ENCODE assay signal across 8 cellular contexts in the genomic region with DNA sequence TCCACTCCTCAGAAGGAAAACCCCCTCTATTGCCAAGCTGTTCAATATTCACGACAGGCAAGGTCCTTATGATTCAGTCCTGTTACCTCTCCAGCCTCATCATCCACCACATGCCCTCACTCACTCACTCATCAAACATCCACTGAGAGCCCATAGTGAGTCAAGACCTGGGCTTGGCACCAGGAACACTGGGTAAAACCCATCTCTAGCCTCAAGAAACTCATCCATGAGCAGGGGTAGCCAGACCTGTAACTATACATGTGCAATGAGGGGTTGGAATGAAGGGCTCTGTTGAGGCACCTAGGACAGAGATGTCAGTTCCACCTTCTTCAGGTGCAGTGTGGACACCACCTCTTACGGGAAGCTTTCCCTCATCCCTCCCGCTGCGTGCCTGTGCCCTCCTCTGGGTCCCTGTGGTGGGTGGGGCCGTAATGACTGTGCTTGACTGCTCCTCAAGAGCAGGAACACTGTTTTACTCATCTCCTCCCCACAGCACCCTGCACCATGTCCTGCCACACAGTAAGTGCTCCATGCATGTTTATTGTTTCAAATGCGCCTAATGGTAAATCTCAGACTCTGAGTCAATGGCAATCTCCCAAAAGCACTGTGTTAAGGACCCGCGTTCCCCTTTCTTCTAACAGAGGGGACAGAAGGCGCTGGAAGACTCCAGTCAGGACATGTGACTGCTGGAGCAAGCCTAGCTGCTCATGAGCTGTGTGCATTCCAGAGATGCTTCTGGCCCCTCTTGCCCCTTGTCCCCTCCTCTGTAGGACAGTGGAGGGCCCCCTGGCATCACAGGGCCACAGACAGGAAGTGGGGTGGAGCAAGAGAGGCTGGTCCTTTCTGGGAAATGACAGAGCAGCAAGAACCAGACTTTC.
DNase-seq lines count a peak whose midpoint lies in the region; ATAC-seq and TF ChIP-seq lines count a peak whose summit lies in the region.

No MANE protein-coding gene starts in this region.

- H3K9me3 ChIP-seq in HCT116 (ENCODE audit: control insufficient read depth in 1 of 2, insufficient read depth in 1 of 2, low read depth in 1 of 2, low read length in 2 of 2) (peaks cover 0 to 6% of the 10 kb centered on the region in 2 experiments; a peak in 1 of 4 replicates), subcutaneous abdominal adipose tissue (ENCODE audit: control insufficient read depth in 5 of 5, low read length in 5 of 5) (peaks cover 0 to 2% (median 0%) of the 10 kb centered on the region in 5 donors)

- H3K36me3 ChIP-seq in HCT116 (ENCODE audit: control insufficient read depth in 1 of 2, insufficient read depth in 2 of 2, low read length in 2 of 2), result peaks cover 0 to 13% of the 10 kb centered on the region in 2 experiments; a peak in 1 of 4 replicates
- H3K36me3 ChIP-seq in subcutaneous abdominal adipose tissue (ENCODE audit: control insufficient read depth in 5 of 5, insufficient read depth in 5 of 5, low read length in 5 of 5), result no peaks in the 10 kb centered on the region

- no peak overlapping the region for H2AFZ ChIP-seq in HCT116 (ENCODE audit: low read depth, low read length, poor library complexity, severe bottlenecking)

- TF ChIP-seq CTCF in HCT116 (IDR thresholded peaks at IDR 0.05 in 2 of 3, conservative IDR thresholded peaks at IDR 0.05 in 1 of 3; ENCODE audit: borderline replicate concordance in 1 of 3, insufficient read depth in 1 of 3, low read depth in 2 of 3, low read length in 2 of 3), result no peak

- H3K9me2 ChIP-seq in HCT116 (ENCODE audit: insufficient read depth), result no peaks in the 10 kb centered on the region

- POLR2A ChIA-PET in HCT116 (lab: Charles Lee), result interaction anchor here (0.8 kb wide), 1 partner anchor 10 kb away, joined by 4 read pairs; no protein-coding TSS in a partner anchor

- RAD21 ChIA-PET in HCT116 (lab: Charles Lee; ENCODE audit: low non-redundant PET in 1 of 2, low total read pairs in 2 of 2, uncharacterized antibody in 2 of 2, unreplicated experiment in 2 of 2), result interaction anchor here in 1 of 2 experiments (1.8 kb wide), 1 partner anchor 37 kb away, joined by 5 read pairs; no protein-coding TSS in a partner anchor

- H3K4me1 ChIP-seq in HCT116 (ENCODE audit: control insufficient read depth in 1 of 2, insufficient read depth in 2 of 2, low read length in 2 of 2), result peaks cover 45 to 61% of the 10 kb centered on the region in 2 experiments
- H3K4me1 ChIP-seq in subcutaneous abdominal adipose tissue (ENCODE audit: control insufficient read depth in 5 of 5, insufficient read depth in 5 of 5, low read length in 5 of 5), result peaks cover 4 to 42% (median 37%) of the 10 kb centered on the region in 5 donors

- peak overlapping the region; percentile 86 for H3K4me2 ChIP-seq in HCT116 (ENCODE audit: low read length)

- ATAC-seq in HCT116, result peak; percentile 62

- CTCF ChIA-PET in HCT116 (lab: Charles Lee), result no interaction called here

- TF ChIP-seq POLR2A in HCT116 (IDR thresholded peaks at IDR 0.05; ENCODE audit: borderline replicate concordance, extremely low read depth, insufficient read depth, insufficient read length), result no peak

- H4K20me1 ChIP-seq in HCT116 (ENCODE audit: insufficient read depth), result no peaks in the 10 kb centered on the region

- H3K27me3 ChIP-seq in HCT116 (ENCODE audit: insufficient read depth, low read length) (no peaks in the 10 kb centered on the region), subcutaneous abdominal adipose tissue (ENCODE audit: control insufficient read depth in 5 of 5, insufficient read depth in 4 of 5, low read length in 5 of 5) (no peaks in the 10 kb centered on the region)

- H3K4me3 ChIP-seq in HCT116 (replicated peaks in 1 of 2; ENCODE audit: low read depth in 1 of 2, low read length in 2 of 2) (peak overlapping the region in 1 of 2 experiments; percentile 47; a peak in 2 of 4 replicates), subcutaneous abdominal adipose tissue (ENCODE audit: low read depth in 1 of 5, low read length in 5 of 5) (no peak overlapping the region)

- DNase-seq in EH (ENCODE audit: low read depth), result peak; percentile 94
- peak; percentile 61 for DNase-seq in HCT116 (ENCODE audit: low read depth, low spot score)
- peak; percentile 26 for DNase-seq in activated CD8-positive, alpha-beta memory T cell treated with anti-CD3 and anti-CD28 coated beads, Interleukin-2, amount 50 U/mL, for 24 hours (ENCODE audit: extremely low read depth)
- peak; percentile 83 for DNase-seq in hepatic stellate cell (ENCODE audit: low spot score)
- DNase-seq in RPMI8226, result no peak
- no peak for DNase-seq in NCI-H446 (lab: John Stamatoyannopoulos, UW)
- DNase-seq in NCI-H1930 (lab: John Stamatoyannopoulos, UW), result no peak

- no TSS peak for BruUV-seq in HCT116 (replicated peaks; lab: Mats Ljungman, UMichigan)

- H3K79me2 ChIP-seq in HCT116 (ENCODE audit: insufficient read depth, low read length), result peaks cover 23% of the 10 kb centered on the region; the same call in 1 of the 2 replicates

- H3K27ac ChIP-seq in HCT116 (ENCODE audit: low read depth, low read length), result peak overlapping the region; percentile 87
- peak overlapping the region; percentile 82 for H3K27ac ChIP-seq in subcutaneous abdominal adipose tissue (ENCODE audit: low read depth, low read length)

- peak overlapping the region; percentile 71 for H3K9ac ChIP-seq in HCT116 (ENCODE audit: low read length)
- no peak overlapping the region for H3K9ac ChIP-seq in subcutaneous abdominal adipose tissue (ENCODE audit: low read length in 5 of 5)

- intact Hi-C loops in HCT116 (cut with micrococcal nuclease), result loop anchor here (2.0 to 5.0 kb wide), 2 partner anchors 50 to 88 kb away; no protein-coding TSS in a partner anchor

- no peak for TF ChIP-seq RAD21 in HCT116 (IDR thresholded peaks at IDR 0.05; ENCODE audit: low read depth)

TF ChIP-seq in HCT116, 20 proteins besides CTCF, POLR2A, EP300 and RAD21 (continues in another document):
- TF ChIP-seq, protein P1, sequence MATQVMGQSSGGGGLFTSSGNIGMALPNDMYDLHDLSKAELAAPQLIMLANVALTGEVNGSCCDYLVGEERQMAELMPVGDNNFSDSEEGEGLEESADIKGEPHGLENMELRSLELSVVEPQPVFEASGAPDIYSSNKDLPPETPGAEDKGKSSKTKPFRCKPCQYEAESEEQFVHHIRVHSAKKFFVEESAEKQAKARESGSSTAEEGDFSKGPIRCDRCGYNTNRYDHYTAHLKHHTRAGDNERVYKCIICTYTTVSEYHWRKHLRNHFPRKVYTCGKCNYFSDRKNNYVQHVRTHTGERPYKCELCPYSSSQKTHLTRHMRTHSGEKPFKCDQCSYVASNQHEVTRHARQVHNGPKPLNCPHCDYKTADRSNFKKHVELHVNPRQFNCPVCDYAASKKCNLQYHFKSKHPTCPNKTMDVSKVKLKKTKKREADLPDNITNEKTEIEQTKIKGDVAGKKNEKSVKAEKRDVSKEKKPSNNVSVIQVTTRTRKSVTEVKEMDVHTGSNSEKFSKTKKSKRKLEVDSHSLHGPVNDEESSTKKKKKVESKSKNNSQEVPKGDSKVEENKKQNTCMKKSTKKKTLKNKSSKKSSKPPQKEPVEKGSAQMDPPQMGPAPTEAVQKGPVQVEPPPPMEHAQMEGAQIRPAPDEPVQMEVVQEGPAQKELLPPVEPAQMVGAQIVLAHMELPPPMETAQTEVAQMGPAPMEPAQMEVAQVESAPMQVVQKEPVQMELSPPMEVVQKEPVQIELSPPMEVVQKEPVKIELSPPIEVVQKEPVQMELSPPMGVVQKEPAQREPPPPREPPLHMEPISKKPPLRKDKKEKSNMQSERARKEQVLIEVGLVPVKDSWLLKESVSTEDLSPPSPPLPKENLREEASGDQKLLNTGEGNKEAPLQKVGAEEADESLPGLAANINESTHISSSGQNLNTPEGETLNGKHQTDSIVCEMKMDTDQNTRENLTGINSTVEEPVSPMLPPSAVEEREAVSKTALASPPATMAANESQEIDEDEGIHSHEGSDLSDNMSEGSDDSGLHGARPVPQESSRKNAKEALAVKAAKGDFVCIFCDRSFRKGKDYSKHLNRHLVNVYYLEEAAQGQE (IDR thresholded peaks at IDR 0.05; ENCODE audit: low read depth), result no peak
- TF ChIP-seq, protein P2, sequence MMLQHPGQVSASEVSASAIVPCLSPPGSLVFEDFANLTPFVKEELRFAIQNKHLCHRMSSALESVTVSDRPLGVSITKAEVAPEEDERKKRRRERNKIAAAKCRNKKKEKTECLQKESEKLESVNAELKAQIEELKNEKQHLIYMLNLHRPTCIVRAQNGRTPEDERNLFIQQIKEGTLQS (IDR thresholded peaks at IDR 0.05), result no peak
- TF ChIP-seq, protein P3, sequence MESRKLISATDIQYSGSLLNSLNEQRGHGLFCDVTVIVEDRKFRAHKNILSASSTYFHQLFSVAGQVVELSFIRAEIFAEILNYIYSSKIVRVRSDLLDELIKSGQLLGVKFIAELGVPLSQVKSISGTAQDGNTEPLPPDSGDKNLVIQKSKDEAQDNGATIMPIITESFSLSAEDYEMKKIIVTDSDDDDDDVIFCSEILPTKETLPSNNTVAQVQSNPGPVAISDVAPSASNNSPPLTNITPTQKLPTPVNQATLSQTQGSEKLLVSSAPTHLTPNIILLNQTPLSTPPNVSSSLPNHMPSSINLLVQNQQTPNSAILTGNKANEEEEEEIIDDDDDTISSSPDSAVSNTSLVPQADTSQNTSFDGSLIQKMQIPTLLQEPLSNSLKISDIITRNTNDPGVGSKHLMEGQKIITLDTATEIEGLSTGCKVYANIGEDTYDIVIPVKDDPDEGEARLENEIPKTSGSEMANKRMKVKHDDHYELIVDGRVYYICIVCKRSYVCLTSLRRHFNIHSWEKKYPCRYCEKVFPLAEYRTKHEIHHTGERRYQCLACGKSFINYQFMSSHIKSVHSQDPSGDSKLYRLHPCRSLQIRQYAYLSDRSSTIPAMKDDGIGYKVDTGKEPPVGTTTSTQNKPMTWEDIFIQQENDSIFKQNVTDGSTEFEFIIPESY (IDR thresholded peaks at IDR 0.05; ENCODE audit: extremely low read depth, insufficient replicate concordance, low read length), result no peak
- TF ChIP-seq SRF (IDR thresholded peaks at IDR 0.05; ENCODE audit: low read depth) (no peak), YY1 (IDR thresholded peaks at IDR 0.05; ENCODE audit: extremely low read depth, insufficient replicate concordance, low read depth, low read length) (no peak), EZH2 (IDR thresholded peaks at IDR 0.05) (no peak), CBX3 (IDR thresholded peaks at IDR 0.05; ENCODE audit: low read depth) (peak; percentile 31; the same call in 1 of the 2 replicates), SP1 (IDR thresholded peaks at IDR 0.05; ENCODE audit: low read depth) (peak; percentile 77), CEBPB (IDR thresholded peaks at IDR 0.05; ENCODE audit: low read depth) (no peak), TCF7L2 (IDR thresholded peaks at IDR 0.05; ENCODE audit: borderline replicate concordance, extremely low read depth, insufficient read depth, insufficient read length) (no peak), ELF1 (IDR thresholded peaks at IDR 0.05; ENCODE audit: borderline replicate concordance, low read depth) (no peak), SIN3A (IDR thresholded peaks at IDR 0.05; ENCODE audit: low read depth) (no peak)
- TF ChIP-seq, protein P4, sequence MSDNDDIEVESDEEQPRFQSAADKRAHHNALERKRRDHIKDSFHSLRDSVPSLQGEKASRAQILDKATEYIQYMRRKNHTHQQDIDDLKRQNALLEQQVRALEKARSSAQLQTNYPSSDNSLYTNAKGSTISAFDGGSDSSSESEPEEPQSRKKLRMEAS (IDR thresholded peaks at IDR 0.05), result peak; percentile 47; the same call in 1 of the 2 replicates

Comparison
In these comparisons a context has a peak if more than half of its experiments do, and no peak if none do; other contexts are left out.
1. DNase-seq: peak in EH (single experiment), HCT116 (single experiment), activated CD8-positive, alpha-beta memory T cell treated with anti-CD3 and anti-CD28 coated beads, Interleukin-2, amount 50 U/mL, for 24 hours (single experiment) and hepatic stellate cell (single experiment); none in RPMI8226 (single experiment), NCI-H446 (0 of 2) and NCI-H1930 (0 of 2).